In genomic region chr4:16026155-16026761, GRCh38 we compare ENCODE assay signal across 1 cellular context.
TF ChIP-seq lines count a peak whose summit lies in the region.

No MANE protein-coding gene starts in this region.

TF ChIP-seq in GM12878, 131 proteins besides CTCF, POLR2A, EP300 and RAD21:
- TF ChIP-seq CUX1 (IDR thresholded peaks at IDR 0.05; ENCODE audit: insufficient replicate concordance, low read depth, low read length) (no peak), SMC3 (IDR thresholded peaks at IDR 0.05; ENCODE audit: borderline replicate concordance, low read length) (peak; percentile 81), ZNF24 (IDR thresholded peaks at IDR 0.05) (no peak), MEF2A (IDR thresholded peaks at IDR 0.05; ENCODE audit: insufficient read depth, low read depth, low read length) (0 out of 2 replicates have a peak, but pooled peaks have one; percentile 25), PAX5 (IDR thresholded peaks at IDR 0.05; ENCODE audit: borderline replicate concordance, low read depth, low read length) (no peak)
